12 cellular contexts compared by ENCODE assay signal in genomic region chr10:126459878-126460481, GRCh38.
DNase-seq lines count a peak whose midpoint lies in the region; ATAC-seq, FAIRE-seq and TF ChIP-seq lines count a peak whose summit lies in the region.
"Had no signal": no experiment of that assay in that cellular context is flagged by ENCODE, and none has a peak within 500 bp of the region (broad histone marks: within the 10 kb centered on the region; RNA-seq: fewer than 3 reads in every experiment).

No MANE protein-coding gene starts in this region.

- DNase-seq in AG08395 (ENCODE audit: low spot score) = peak; percentile 86
- peak; percentile 65 for DNase-seq in HFFc6
- peak; percentile 91 for DNase-seq in kidney epithelial cell (ENCODE audit: low read depth)
- no peak for DNase-seq in cortex of kidney (lab: John Stamatoyannopoulos, UW)
- DNase-seq in kidney = no peak
- no peak for DNase-seq in OCI-M2 (lab: John Stamatoyannopoulos, UW; ENCODE audit: unreplicated experiment)
- DNase-seq: activated CD4-positive, alpha-beta T cell treated with anti-CD3 and anti-CD28 coated beads, Interleukin-2, amount 10 ng/mL, durations not matched to agents 24 days and 14 days; body of pancreas; NCI-H82 had no signal

- no peak for FAIRE-seq in kidney (lab: Jason Lieb, UNC)

- H3K4me3 Mint-ChIP-seq in HFFc6 = peak overlapping the region; percentile 34; the same call in 1 of the 2 replicates
- peak overlapping the region; percentile 40 for H3K4me3 Mint-ChIP-seq in activated T-helper 17 cell treated with anti-CD3 and anti-CD28 coated beads, Interleukin-2, amount 50 U/mL, for 72 hours
- H3K4me3 Mint-ChIP-seq: activated CD4-positive, alpha-beta T cell treated with anti-CD3 and anti-CD28 coated beads, Interleukin-2, amount 10 ng/mL, durations not matched to agents 24 days and 14 days had no signal

- peak; percentile 96 for ATAC-seq in activated T-helper 17 cell treated with anti-CD3 and anti-CD28 coated beads, Interleukin-2, amount 50 U/mL, for 72 hours (replicated peaks)
- no peak for ATAC-seq in HG03039 (IDR thresholded peaks at IDR 0.05; ENCODE audit: unreplicated experiment)
- ATAC-seq: body of pancreas had no signal

- TF ChIP-seq CTCF in HFFc6 (IDR thresholded peaks at IDR 0.05) (no peak), kidney epithelial cell (IDR thresholded peaks at IDR 0.05; ENCODE audit: insufficient read depth, low read length, poor library complexity, severe bottlenecking) (no peak), kidney (IDR thresholded peaks at IDR 0.05; ENCODE audit: borderline replicate concordance, extremely low read depth, insufficient read depth) (no peak)

- H3K27me3 ChIP-seq in kidney epithelial cell (ENCODE audit: control insufficient read depth, insufficient read depth, low read length) = no peaks in the 10 kb centered on the region
- H3K27me3 ChIP-seq: body of pancreas had no signal

- H3K27ac Mint-ChIP-seq in HFFc6 = peak overlapping the region; percentile 74
- peak overlapping the region; percentile 68 for H3K27ac Mint-ChIP-seq in activated T-helper 17 cell treated with anti-CD3 and anti-CD28 coated beads, Interleukin-2, amount 50 U/mL, for 72 hours
- H3K27ac Mint-ChIP-seq: activated CD4-positive, alpha-beta T cell treated with anti-CD3 and anti-CD28 coated beads, Interleukin-2, amount 10 ng/mL, durations not matched to agents 24 days and 14 days had no signal

- intact Hi-C loops in kidney (cut with DNase I) = no loop called here

- no peaks in the 10 kb centered on the region for H3K36me3 Mint-ChIP-seq in HFFc6 (ENCODE audit: low read depth)
- no peaks in the 10 kb centered on the region for H3K36me3 Mint-ChIP-seq in activated T-helper 17 cell treated with anti-CD3 and anti-CD28 coated beads, Interleukin-2, amount 50 U/mL, for 72 hours (ENCODE audit: low read depth)

- H3K27me3 Mint-ChIP-seq in HFFc6 (ENCODE audit: insufficient read depth) = peaks cover 9% of the 10 kb centered on the region
- no peaks in the 10 kb centered on the region for H3K27me3 Mint-ChIP-seq in activated T-helper 17 cell treated with anti-CD3 and anti-CD28 coated beads, Interleukin-2, amount 50 U/mL, for 72 hours
- H3K27me3 Mint-ChIP-seq: activated CD4-positive, alpha-beta T cell treated with anti-CD3 and anti-CD28 coated beads, Interleukin-2, amount 10 ng/mL, durations not matched to agents 24 days and 14 days had no signal

- no peak overlapping the region for H3K27ac ChIP-seq in kidney (ENCODE audit: low read depth in 2 of 2, low read length in 2 of 2)
- H3K27ac ChIP-seq: body of pancreas, prostate gland had no signal

- H3K4me3 ChIP-seq in kidney epithelial cell (ENCODE audit: low read depth, low read length) (no peak overlapping the region), kidney (ENCODE audit: low read length in 2 of 2) (no peak overlapping the region)
- H3K4me3 ChIP-seq: body of pancreas, prostate gland had no signal

- H3K36me3 ChIP-seq in kidney epithelial cell (ENCODE audit: control insufficient read depth, insufficient read depth, low read length) = no peaks in the 10 kb centered on the region
- no peaks in the 10 kb centered on the region for H3K36me3 ChIP-seq in kidney (ENCODE audit: control insufficient read depth in 1 of 2, insufficient read depth in 2 of 2, low read length in 2 of 2)
- H3K36me3 ChIP-seq: prostate gland had no signal

- H3K4me1 Mint-ChIP-seq in HFFc6 (ENCODE audit: low read depth) = peaks cover 30% of the 10 kb centered on the region
- H3K4me1 Mint-ChIP-seq in activated T-helper 17 cell treated with anti-CD3 and anti-CD28 coated beads, Interleukin-2, amount 50 U/mL, for 72 hours = no peaks in the 10 kb centered on the region
- H3K4me1 Mint-ChIP-seq: activated CD4-positive, alpha-beta T cell treated with anti-CD3 and anti-CD28 coated beads, Interleukin-2, amount 10 ng/mL, durations not matched to agents 24 days and 14 days had no signal

- no peak overlapping the region for H3K9ac ChIP-seq in kidney (ENCODE audit: low read length in 2 of 2)

- H3K4me1 ChIP-seq in kidney (ENCODE audit: control insufficient read depth in 1 of 2, insufficient read depth in 1 of 2, low read depth in 1 of 2, low read length in 2 of 2) = no peaks in the 10 kb centered on the region
- H3K4me1 ChIP-seq: body of pancreas, prostate gland had no signal

- no peaks in the 10 kb centered on the region for H3K9me3 ChIP-seq in kidney (ENCODE audit: control insufficient read depth in 1 of 2, low read length in 2 of 2)
- H3K9me3 ChIP-seq: body of pancreas, prostate gland had no signal

- H3K9me3 Mint-ChIP-seq in HFFc6 = no peaks in the 10 kb centered on the region; the same call in 1 of the 2 replicates
- H3K9me3 Mint-ChIP-seq in activated T-helper 17 cell treated with anti-CD3 and anti-CD28 coated beads, Interleukin-2, amount 50 U/mL, for 72 hours = no peaks in the 10 kb centered on the region
- H3K9me3 Mint-ChIP-seq: activated CD4-positive, alpha-beta T cell treated with anti-CD3 and anti-CD28 coated beads, Interleukin-2, amount 10 ng/mL, durations not matched to agents 24 days and 14 days had no signal

Comparison
In these comparisons a context has a peak if more than half of its experiments do, and no peak if none do; other contexts are left out.
1. DNase-seq: peak in AG08395 (single experiment), HFFc6 (single experiment) and kidney epithelial cell (single experiment); none in cortex of kidney (single experiment), kidney (single experiment) and OCI-M2 (single experiment).